Comparison of ENCODE assay signal across 18 cellular contexts in genomic region chr5:51488803-51489642, GRCh38.
"Had no signal": no experiment of that assay in that cellular context is flagged by ENCODE, and none has a peak within 500 bp of the region (broad histone marks: within the 10 kb centered on the region; RNA-seq: fewer than 3 reads in every experiment).

No MANE protein-coding gene starts in this region.

- H3K36me3 ChIP-seq: left ventricle myocardium inferior, right atrium auricular region, spleen, transverse colon had no signal

- H3K9me3 ChIP-seq: body of pancreas, left ventricle myocardium inferior, mucosa of descending colon, right atrium auricular region, spleen, testis, transverse colon had no signal

- H3K4me3 ChIP-seq: body of pancreas, coronary artery, dorsolateral prefrontal cortex, left ventricle myocardium inferior, lung, mucosa of descending colon, right atrium auricular region, spleen, testis, transverse colon had no signal

- H3K4me1 ChIP-seq: body of pancreas, left ventricle myocardium inferior, right atrium auricular region, spleen, testis, transverse colon had no signal

- H3K27me3 ChIP-seq: body of pancreas, right atrium auricular region, spleen, testis, transverse colon had no signal

- DNase-seq: activated CD4-positive, alpha-beta T cell treated with anti-CD3 and anti-CD28 coated beads for 48 hours; activated CD4-positive, alpha-beta T cell treated with anti-CD3 and anti-CD28 coated beads, Interleukin-2, amount 50 U/mL, for 48 hours; activated CD8-positive, alpha-beta memory T cell treated with anti-CD3 and anti-CD28 coated beads for 24 hours; activated effector memory CD4-positive, alpha-beta T cell treated with Interleukin-2 at 50 U/mL for 16 hours; activated naive CD4-positive, alpha-beta T cell treated with Interleukin-2 at 50 U/mL for 16 hours; anterior cingulate cortex; body of pancreas; dorsolateral prefrontal cortex; effector memory CD4-positive, alpha-beta T cell; left ventricle myocardium inferior; mucosa of descending colon; spleen; stimulated activated naive CD4-positive, alpha-beta T cell treated with Interleukin-2 at 50 U/mL for 16 hours; testis; transverse colon had no signal
